In the genomic region with DNA sequence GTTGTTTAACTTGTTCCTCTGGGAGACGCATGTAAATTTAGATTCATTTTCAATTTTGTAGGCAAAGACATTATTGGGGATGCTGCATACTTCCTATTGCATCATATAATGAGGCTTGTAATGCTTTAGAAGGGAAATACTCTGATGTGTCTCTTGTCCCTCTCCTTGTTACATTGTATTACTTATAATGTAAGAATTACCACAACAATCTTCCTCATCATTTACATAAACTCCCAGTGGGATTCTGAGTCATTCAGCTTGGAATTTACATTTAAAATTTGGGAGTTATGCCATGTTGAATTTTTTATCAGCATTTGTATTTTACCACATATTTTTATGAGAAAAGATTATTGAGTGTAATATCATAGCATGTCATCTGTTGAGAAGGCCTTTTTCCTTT, we compare ENCODE assay signal across 20 cellular contexts.
DNase-seq lines count a peak whose midpoint lies in the region; ATAC-seq and TF ChIP-seq lines count a peak whose summit lies in the region.
"Had no signal": no experiment of that assay in that cellular context is flagged by ENCODE, and none has a peak within 500 bp of the region (broad histone marks: within the 10 kb centered on the region; RNA-seq: fewer than 3 reads in every experiment).

No MANE protein-coding gene starts in this region.

- no peak for TF ChIP-seq POLR2A in gastroesophageal sphincter (IDR thresholded peaks at IDR 0.05)

- DNase-seq in left ventricle myocardium inferior, result no peak
- no peak for DNase-seq in cardiac septum (ENCODE audit: low spot score)
- DNase-seq in adipocyte (ENCODE audit: low read depth), result peak; percentile 78
- DNase-seq in fibroblast of peridontal ligament (ENCODE audit: extremely low read depth), result peak; percentile 95
- DNase-seq in stromal cell of bone marrow (ENCODE audit: low read depth), result peak; percentile 76
- no peak for DNase-seq in activated CD4-positive, alpha-beta T cell treated with anti-CD3 and anti-CD28 coated beads, Interleukin-2, amount 10 ng/mL, durations not matched to agents 7 days and 5 days
- no peak for DNase-seq in activated effector memory CD4-positive, alpha-beta T cell treated with Interleukin-2 at 50 U/mL for 16 hours
- DNase-seq: foreskin melanocyte; left ventricle myocardium superior; naive thymus-derived CD8-positive, alpha-beta T cell; NCI-H2029 treated with DMSO at 0.1 percent for 48 hours; NCI-H526; SJCRH30; stimulated activated CD4-positive, alpha-beta T cell treated with anti-CD3 and anti-CD28 coated beads, Interleukin-12 subunit alpha, Interleukin-12 subunit beta, amount 100 ng/mL, for 4 hours; stimulated activated naive CD4-positive, alpha-beta T cell treated with Interleukin-2 at 50 U/mL for 16 hours; T-helper 9 cell; upper lobe of right lung had no signal

- no peak overlapping the region for H3K9ac ChIP-seq in adipocyte (ENCODE audit: low read length)

- H3K27ac Mint-ChIP-seq in activated CD4-positive, alpha-beta T cell treated with anti-CD3 and anti-CD28 coated beads, Interleukin-2, amount 10 ng/mL, durations not matched to agents 7 days and 5 days, result no peak overlapping the region
- H3K27ac Mint-ChIP-seq: naive thymus-derived CD8-positive, alpha-beta T cell had no signal

- no peak for ATAC-seq in gastroesophageal sphincter
- ATAC-seq: left ventricle myocardium superior; naive thymus-derived CD8-positive, alpha-beta T cell; upper lobe of right lung had no signal

- peaks cover 22% of the 10 kb centered on the region for H3K9me3 Mint-ChIP-seq in activated CD4-positive, alpha-beta T cell treated with anti-CD3 and anti-CD28 coated beads, Interleukin-2, amount 10 ng/mL, durations not matched to agents 7 days and 5 days

- no peaks in the 10 kb centered on the region for H3K36me3 ChIP-seq in left ventricle myocardium inferior
- H3K36me3 ChIP-seq in adipocyte (ENCODE audit: control insufficient read depth, insufficient read depth, low read length, severe bottlenecking), result no peaks in the 10 kb centered on the region
- H3K36me3 ChIP-seq in gastroesophageal sphincter, result no peaks in the 10 kb centered on the region
- H3K36me3 ChIP-seq: prostate gland, SJCRH30, upper lobe of right lung had no signal

- intact Hi-C loops in left ventricle myocardium inferior (cut with micrococcal nuclease), result no loop called here
- intact Hi-C loops in cardiac septum (cut with DNase I), result no loop called here

- H3K27ac ChIP-seq in left ventricle myocardium inferior (replicated peaks), result peak overlapping the region; percentile 75
- no peak overlapping the region for H3K27ac ChIP-seq in gastroesophageal sphincter
- H3K27ac ChIP-seq: prostate gland, SJCRH30, upper lobe of right lung had no signal

- WGBS in gastroesophageal sphincter (ENCODE audit: low coverage in 1 of 2), 2 donors, result 75 to 100% methylated on average over 1 of the region's 1 CpG

- CTCF ChIA-PET in activated CD4-positive, alpha-beta T cell treated with anti-CD3 and anti-CD28 coated beads, Interleukin-2, amount 10 ng/mL, durations not matched to agents 7 days and 5 days (lab: Charles Lee), result no interaction called here

- H3K4me1 ChIP-seq in left ventricle myocardium inferior (peaks cover 17% of the 10 kb centered on the region), adipocyte (ENCODE audit: control insufficient read depth, insufficient read depth, low read length) (peaks cover 19% of the 10 kb centered on the region), gastroesophageal sphincter (peaks cover 0 to 5% (median 0%) of the 10 kb centered on the region in 3 donors)
- H3K4me1 ChIP-seq: prostate gland, SJCRH30, upper lobe of right lung had no signal

- H3K4me3 Mint-ChIP-seq in activated CD4-positive, alpha-beta T cell treated with anti-CD3 and anti-CD28 coated beads, Interleukin-2, amount 10 ng/mL, durations not matched to agents 7 days and 5 days, result no peak overlapping the region
- H3K4me3 Mint-ChIP-seq: brain; naive thymus-derived CD8-positive, alpha-beta T cell had no signal

- POLR2A ChIA-PET in activated CD4-positive, alpha-beta T cell treated with anti-CD3 and anti-CD28 coated beads, Interleukin-2, amount 10 ng/mL, durations not matched to agents 7 days and 5 days (lab: Charles Lee), result no interaction called here

- TF ChIP-seq CTCF in left ventricle myocardium inferior (IDR thresholded peaks at IDR 0.05; ENCODE audit: borderline replicate concordance) (no peak), gastroesophageal sphincter (IDR thresholded peaks at IDR 0.05) (no peak)

- H3K9me3 ChIP-seq in left ventricle myocardium inferior (replicated peaks), result no peaks in the 10 kb centered on the region
- H3K9me3 ChIP-seq in adipocyte (ENCODE audit: control insufficient read depth, low read length), result no peaks in the 10 kb centered on the region
- H3K9me3 ChIP-seq in gastroesophageal sphincter, result no peaks in the 10 kb centered on the region
- H3K9me3 ChIP-seq: prostate gland, SJCRH30, upper lobe of right lung had no signal

- TF ChIP-seq EP300 in gastroesophageal sphincter (IDR thresholded peaks at IDR 0.05), result no peak

- no peaks in the 10 kb centered on the region for H3K36me3 Mint-ChIP-seq in activated CD4-positive, alpha-beta T cell treated with anti-CD3 and anti-CD28 coated beads, Interleukin-2, amount 10 ng/mL, durations not matched to agents 7 days and 5 days (ENCODE audit: low read depth)
- H3K36me3 Mint-ChIP-seq: brain; naive thymus-derived CD8-positive, alpha-beta T cell had no signal

- no peak overlapping the region for H3K4me3 ChIP-seq in left ventricle myocardium inferior
- H3K4me3 ChIP-seq in adipocyte (ENCODE audit: low read length), result no peak overlapping the region
- no peak overlapping the region for H3K4me3 ChIP-seq in gastroesophageal sphincter
- H3K4me3 ChIP-seq: prostate gland, SJCRH30, upper lobe of right lung had no signal

- no peaks in the 10 kb centered on the region for H3K27me3 Mint-ChIP-seq in activated CD4-positive, alpha-beta T cell treated with anti-CD3 and anti-CD28 coated beads, Interleukin-2, amount 10 ng/mL, durations not matched to agents 7 days and 5 days
- H3K27me3 Mint-ChIP-seq: naive thymus-derived CD8-positive, alpha-beta T cell had no signal

- H3K27me3 ChIP-seq in left ventricle myocardium inferior (ENCODE audit: low read depth) (no peaks in the 10 kb centered on the region), adipocyte (replicated peaks; ENCODE audit: control insufficient read depth, insufficient read depth, low read length) (no peaks in the 10 kb centered on the region), gastroesophageal sphincter (no peaks in the 10 kb centered on the region)
- H3K27me3 ChIP-seq: upper lobe of right lung had no signal

- no peaks in the 10 kb centered on the region for H3K4me1 Mint-ChIP-seq in activated CD4-positive, alpha-beta T cell treated with anti-CD3 and anti-CD28 coated beads, Interleukin-2, amount 10 ng/mL, durations not matched to agents 7 days and 5 days

Comparison
In these comparisons a context has a peak if more than half of its experiments do, and no peak if none do; other contexts are left out.
1. DNase-seq: peak in adipocyte (single experiment), fibroblast of peridontal ligament (single experiment) and stromal cell of bone marrow (single experiment); none in left ventricle myocardium inferior (single experiment), cardiac septum (single experiment), activated CD4-positive, alpha-beta T cell treated with anti-CD3 and anti-CD28 coated beads, Interleukin-2, amount 10 ng/mL, durations not matched to agents 7 days and 5 days (single experiment) and activated effector memory CD4-positive, alpha-beta T cell treated with Interleukin-2 at 50 U/mL for 16 hours (single experiment).